In genomic region chr21:37073417-37074194, GRCh38 we compare ENCODE assay signal across 8 cellular contexts. TPM values are rescaled to one million over a fixed set of nuclear protein-coding genes. Genes with fewer than 3 reads are reported as not detected.
A peak's percentile ranks its signal among the peaks of the same experiment; 100 is the strongest.
DNase-seq lines count a peak whose midpoint lies in the region; ATAC-seq, FAIRE-seq and TF ChIP-seq lines count a peak whose summit lies in the region.

No MANE protein-coding gene starts in this region.

- peaks cover 37% of the 10 kb centered on the region for H3K4me1 Mint-ChIP-seq in activated naive CD4-positive, alpha-beta T cell treated with anti-CD3 and anti-CD28 coated beads, Interleukin-2, amount 10 ng/mL, durations not matched to agents 7 days and 5 days

- FAIRE-seq in pancreas (lab: Jason Lieb, UNC), result no peak

- H3K36me3 ChIP-seq in pancreas (no peaks in the 10 kb centered on the region), upper lobe of left lung (no peaks in the 10 kb centered on the region)

- no peak for TF ChIP-seq POLR2A in upper lobe of left lung (IDR thresholded peaks at IDR 0.05)

- no peak for TF ChIP-seq CTCF in pancreas (IDR thresholded peaks at IDR 0.05)
- peak in 2 of 6 experiments; percentile 18 to 34 for TF ChIP-seq CTCF in upper lobe of left lung (IDR thresholded peaks at IDR 0.05)

- H3K27me3 ChIP-seq in pancreas, result no peaks in the 10 kb centered on the region
- no peaks in the 10 kb centered on the region for H3K27me3 ChIP-seq in upper lobe of left lung

- peaks cover 7% of the 10 kb centered on the region for H3K27me3 Mint-ChIP-seq in activated naive CD4-positive, alpha-beta T cell treated with anti-CD3 and anti-CD28 coated beads, Interleukin-2, amount 10 ng/mL, durations not matched to agents 7 days and 5 days

- no peak for TF ChIP-seq EP300 in upper lobe of left lung (IDR thresholded peaks at IDR 0.05)

- CTCF ChIA-PET in activated naive CD4-positive, alpha-beta T cell treated with anti-CD3 and anti-CD28 coated beads, Interleukin-2, amount 10 ng/mL, durations not matched to agents 7 days and 5 days (lab: Charles Lee), result no interaction called here

- WGBS in pancreas, 2 donors, result 0% methylated on average over 60 to 69 of the region's 69 CpGs
- WGBS in upper lobe of left lung, 2 donors, result 0% methylated on average over 3 to 23 of the region's 69 CpGs

- H3K4me3 ChIP-seq in pancreas (peak overlapping the region; percentile 79 to 90 (median 85)), upper lobe of left lung (peak overlapping the region; percentile 66 to 97 (median 88))

- H3K27ac ChIP-seq in pancreas, result peak overlapping the region; percentile 97 to 99 (median 98)
- H3K27ac ChIP-seq in upper lobe of left lung, result peak overlapping the region; percentile 95 to 100 (median 98)

- peaks cover 19% of the 10 kb centered on the region for H3K36me3 Mint-ChIP-seq in activated naive CD4-positive, alpha-beta T cell treated with anti-CD3 and anti-CD28 coated beads, Interleukin-2, amount 10 ng/mL, durations not matched to agents 7 days and 5 days

- peaks cover 1% of the 10 kb centered on the region for H3K9me3 Mint-ChIP-seq in activated naive CD4-positive, alpha-beta T cell treated with anti-CD3 and anti-CD28 coated beads, Interleukin-2, amount 10 ng/mL, durations not matched to agents 7 days and 5 days

- H3K27ac Mint-ChIP-seq in activated naive CD4-positive, alpha-beta T cell treated with anti-CD3 and anti-CD28 coated beads, Interleukin-2, amount 10 ng/mL, durations not matched to agents 7 days and 5 days, result peak overlapping the region; percentile 96

- intact Hi-C loops in Right ventricle myocardium inferior (cut with DNase I), result loop anchor here (5.0 kb wide), 2 partner anchors 81 to 489 kb away; no protein-coding TSS in a partner anchor
- intact Hi-C loops in pancreas (cut with DNase I), result no loop called here

- H3K4me1 ChIP-seq in pancreas (peaks cover 0 to 8% (median 5%) of the 10 kb centered on the region in 3 donors), upper lobe of left lung (peaks cover 9 to 28% (median 15%) of the 10 kb centered on the region in 4 donors)

- H3K4me3 Mint-ChIP-seq in activated naive CD4-positive, alpha-beta T cell treated with anti-CD3 and anti-CD28 coated beads, Interleukin-2, amount 10 ng/mL, durations not matched to agents 7 days and 5 days, result peak overlapping the region; percentile 97

- peak; percentile 40 for ATAC-seq in GM19023 (IDR thresholded peaks at IDR 0.05; ENCODE audit: unreplicated experiment)
- ATAC-seq in HG03175 (IDR thresholded peaks at IDR 0.05; ENCODE audit: unreplicated experiment), result peak; percentile 35
- ATAC-seq in Right ventricle myocardium inferior, result peak; percentile 43
- ATAC-seq in pancreas, result peak; percentile 18 to 54 (median 48)
- ATAC-seq in upper lobe of left lung (ENCODE audit: low FRiP score in 2 of 2), result peak; percentile 47 to 62

- H3K9me3 ChIP-seq in pancreas, result no peaks in the 10 kb centered on the region
- no peaks in the 10 kb centered on the region for H3K9me3 ChIP-seq in upper lobe of left lung

- DNase-seq in Ammon's horn (ENCODE audit: low spot score), result peak; percentile 85
- DNase-seq in RPMI7951 (ENCODE audit: low read depth), result peak; percentile 43
- peak; percentile 69 for DNase-seq in activated naive CD4-positive, alpha-beta T cell treated with anti-CD3 and anti-CD28 coated beads, Interleukin-2, amount 10 ng/mL, durations not matched to agents 7 days and 5 days
- DNase-seq in Right ventricle myocardium inferior (ENCODE audit: missing footprints), result peak; percentile 88
- peak; percentile 49 to 89 (median 74) for DNase-seq in pancreas
- DNase-seq in upper lobe of left lung, result peak; percentile 60 to 94

RNA-seq across cellular contexts. Expression of gene TTC3, which starts 0.6 kb away (rescaled TPM):
- 65.9 and 74.0 TPM in 2 replicates for total RNA-seq in RPMI7951 (2014; rRNA removed; shearing (Covaris generic))
- total RNA-seq in Right ventricle myocardium inferior (35.8 TPM), pancreas (100 to 1,000 TPM in 1 of 6 donors, 10 to 100 TPM in 5; 54.5 to 103 (median 70.6) TPM), upper lobe of left lung (100 to 1,000 TPM in 2 of 6 donors, 10 to 100 TPM in 4; 69.9 to 395 (median 88.2) TPM)
- polyA plus RNA-seq in pancreas, result 10 to 100 TPM; 24.6 to 45.3 TPM

RNA-seq across cellular contexts. Expression of gene PIGP, which starts 0.7 kb away (rescaled TPM):
- total RNA-seq in RPMI7951 (2014; rRNA removed; shearing (Covaris generic)), result 11.3 and 22.8 TPM in 2 replicates
- total RNA-seq in Right ventricle myocardium inferior (40.1 TPM), pancreas (10 to 100 TPM; 14.8 to 21.2 (median 17.2) TPM), upper lobe of left lung (10 to 100 TPM in 4 of 6 donors, 1 to 10 TPM in 2; 3.1 to 33.1 (median 12.6) TPM)
- 10 to 100 TPM; 15.5 to 29.3 TPM for polyA plus RNA-seq in pancreas

Comparison
In these comparisons a context has a peak if more than half of its experiments do, and no peak if none do; other contexts are left out.
1. Peak in every context shown above with its lines: DNase-seq, ATAC-seq, H3K4me3 ChIP-seq and H3K27ac ChIP-seq.